In genomic region chr1:196926834-196927233, GRCh38 we compare ENCODE assay signal across 8 cellular contexts.
DNase-seq lines count a peak whose midpoint lies in the region; FAIRE-seq and TF ChIP-seq lines count a peak whose summit lies in the region.
"Not testable (repeated sequence)": the region's sequence is repeated elsewhere in the genome, so short reads cannot be mapped to it uniquely, and the experiment has no call there.

No MANE protein-coding gene starts in this region.

- H3K27me3 ChIP-seq in brain microvascular endothelial cell (replicated peaks), result not testable (repeated sequence)

- TF ChIP-seq CTCF in D721Med (IDR thresholded peaks at IDR 0.05; ENCODE audit: insufficient read depth, missing control alignments); brain microvascular endothelial cell (IDR thresholded peaks at IDR 0.05; ENCODE audit: low read depth, low read length, missing control alignments): not testable (repeated sequence)

- DNase-seq in AG08396 (ENCODE audit: low spot score) (peak; percentile 4), GM03348 (ENCODE audit: low spot score) (peak; percentile 20), HCEC 1CT (peak; percentile 23), NCI-H226 (peak; percentile 3), amniotic stem cell (lab: John Stamatoyannopoulos, UW) (peak; percentile 10), brain microvascular endothelial cell (peak; percentile 38), fibroblast of peridontal ligament (ENCODE audit: extremely low read depth) (peak; percentile 4)
- DNase-seq in D721Med (ENCODE audit: insufficient read length, low spot score), result not testable (repeated sequence)

- in situ Hi-C loops in brain microvascular endothelial cell (cut with HindIII; ENCODE audit: low pct_ligation_motif_present, low sequenced_read_pairs), result not testable (repeated sequence)

- H3K4me3 ChIP-seq in brain microvascular endothelial cell (ENCODE audit: low read depth, low read length), result not testable (repeated sequence)

- H3K36me3 ChIP-seq in brain microvascular endothelial cell (replicated peaks), result not testable (repeated sequence)

- peak; percentile 63 for FAIRE-seq in D721Med (lab: Jason Lieb, UNC)

- H3K27ac ChIP-seq in brain microvascular endothelial cell, result not testable (repeated sequence)
